In genomic region chr16:69762843-69763556, GRCh38 we compare ENCODE assay signal across 8 cellular contexts. TPM values are rescaled to one million over a fixed set of nuclear protein-coding genes. Genes with fewer than 3 reads are reported as not detected.
DNase-seq lines count a peak whose midpoint lies in the region; ATAC-seq and TF ChIP-seq lines count a peak whose summit lies in the region.

No MANE protein-coding gene starts in this region.

- peaks cover 62% of the 10 kb centered on the region for H3K79me2 ChIP-seq in DOHH2 (ENCODE audit: control insufficient read depth, low read length)

- TF ChIP-seq CTCF in DOHH2 (IDR thresholded peaks at IDR 0.05; ENCODE audit: low read depth, low read length, poor library complexity, severe bottlenecking): no peak

- H3K36me3 ChIP-seq in DOHH2 (ENCODE audit: control insufficient read depth, low read length) (no peaks in the 10 kb centered on the region), SJCRH30 (no peaks in the 10 kb centered on the region), endocrine pancreas (ENCODE audit: control insufficient read depth, insufficient read depth, low read length) (no peaks in the 10 kb centered on the region), mucosa of stomach (ENCODE audit: control insufficient read depth, insufficient read depth, low read length) (no peaks in the 10 kb centered on the region)

- peak; percentile 4 for ATAC-seq in HG02623 (IDR thresholded peaks at IDR 0.05; ENCODE audit: unreplicated experiment)

- H3F3A ChIP-seq in DOHH2 (ENCODE audit: control insufficient read depth, insufficient read depth): peaks cover 17% of the 10 kb centered on the region

- no peaks in the 10 kb centered on the region for H3K9me2 ChIP-seq in DOHH2 (replicated peaks; ENCODE audit: control insufficient read depth, low read length)

- H3K27me3 ChIP-seq in DOHH2 (ENCODE audit: control insufficient read depth, low read length) (no peaks in the 10 kb centered on the region), SJCRH30 (no peaks in the 10 kb centered on the region), endocrine pancreas (ENCODE audit: control insufficient read depth, insufficient read depth, low read length) (no peaks in the 10 kb centered on the region), mucosa of stomach (ENCODE audit: control insufficient read depth, insufficient read depth, low read length) (no peaks in the 10 kb centered on the region)

- H3K4me3 ChIP-seq in DOHH2 (ENCODE audit: low read length): peak overlapping the region; percentile 88
- H3K4me3 ChIP-seq in SJCRH30: peak overlapping the region; percentile 88
- peak overlapping the region; percentile 75 for H3K4me3 ChIP-seq in endocrine pancreas (ENCODE audit: control insufficient read depth, insufficient read depth, low read length)
- peak overlapping the region; percentile 94 for H3K4me3 ChIP-seq in mucosa of stomach (ENCODE audit: low read length)

- H4K20me1 ChIP-seq in DOHH2 (ENCODE audit: control insufficient read depth, insufficient read depth, low read depth, low read length): no peaks in the 10 kb centered on the region

- no peak for DNase-seq in SJCRH30
- DNase-seq in GM19240 (ENCODE audit: insufficient read length, low spot score): no peak
- DNase-seq in NCI-H2227 (lab: John Stamatoyannopoulos, UW; ENCODE audit: unreplicated experiment): no peak
- DNase-seq in NCI-H2196 treated with DMSO at 0.1 percent for 48 hours (lab: John Stamatoyannopoulos, UW; ENCODE audit: unreplicated experiment): no peak

- peaks cover 20% of the 10 kb centered on the region for H3K4me1 ChIP-seq in DOHH2 (ENCODE audit: control insufficient read depth, low read length)
- no peaks in the 10 kb centered on the region for H3K4me1 ChIP-seq in SJCRH30
- no peaks in the 10 kb centered on the region for H3K4me1 ChIP-seq in endocrine pancreas (ENCODE audit: control insufficient read depth, insufficient read depth, low read length)
- H3K4me1 ChIP-seq in mucosa of stomach (ENCODE audit: control insufficient read depth, insufficient read depth, low read length): peaks cover 18% of the 10 kb centered on the region

- H3K9ac ChIP-seq in endocrine pancreas (ENCODE audit: control insufficient read depth, insufficient read depth, low read length) (peak overlapping the region; percentile 96), mucosa of stomach (ENCODE audit: low read length) (peak overlapping the region; percentile 97)

- H3K4me2 ChIP-seq in DOHH2 (ENCODE audit: low read length): peak overlapping the region; percentile 89

- H3K27ac ChIP-seq in DOHH2 (ENCODE audit: low read depth, low read length) (peak overlapping the region; percentile 53), SJCRH30 (peak overlapping the region; percentile 30; the same call in 1 of the 2 replicates)

- no peaks in the 10 kb centered on the region for H3K9me3 ChIP-seq in DOHH2 (ENCODE audit: control insufficient read depth, insufficient read depth, low read length)
- no peaks in the 10 kb centered on the region for H3K9me3 ChIP-seq in SJCRH30 (replicated peaks)
- no peaks in the 10 kb centered on the region for H3K9me3 ChIP-seq in endocrine pancreas (ENCODE audit: control insufficient read depth, low read length)
- H3K9me3 ChIP-seq in mucosa of stomach (ENCODE audit: control insufficient read depth, low read length): no peaks in the 10 kb centered on the region

RNA-seq across cellular contexts. Expression of gene WWP2, which starts 0.9 kb away (rescaled TPM):
- 10.5 and 12.0 TPM in 2 replicates for total RNA-seq in SJCRH30 (2014; rRNA removed; shearing (Covaris generic))

RNA-seq across cellular contexts. Expression of gene NOB1, which starts 8.3 kb away (rescaled TPM):
- total RNA-seq in SJCRH30 (2014; rRNA removed; shearing (Covaris generic)): 23.3 and 27.4 TPM in 2 replicates

RNA-seq across cellular contexts. Expression of gene NQO1, which starts 36.6 kb away (rescaled TPM):
- total RNA-seq in SJCRH30 (2014; rRNA removed; shearing (Covaris generic)): 13.0 and 14.6 TPM in 2 replicates
